In the genomic region with DNA sequence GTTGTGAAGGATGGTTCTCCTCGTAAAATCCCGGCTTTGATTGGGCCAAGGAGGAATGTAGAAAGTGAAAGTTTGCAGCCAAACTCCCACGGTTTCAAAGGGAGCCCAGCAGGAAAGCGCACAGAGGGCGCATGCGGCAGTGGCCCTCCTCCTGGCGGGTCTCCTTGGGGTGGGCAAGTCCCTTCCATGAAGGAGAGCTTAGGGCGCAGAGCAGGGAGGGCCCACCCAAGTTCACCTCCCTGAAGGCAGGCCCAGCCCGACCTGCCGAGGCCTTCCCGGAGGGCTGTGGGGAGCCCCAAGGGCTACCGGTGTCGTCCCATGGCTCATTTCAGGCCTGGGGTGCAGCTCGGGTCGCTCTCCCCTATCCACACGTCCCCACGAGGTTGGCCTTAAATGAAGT, we compare ENCODE assay signal across 12 cellular contexts. TPM values are rescaled to one million over a fixed set of nuclear protein-coding genes. Genes with fewer than 3 reads are reported as not detected.
DNase-seq lines count a peak whose midpoint lies in the region; ATAC-seq, FAIRE-seq and TF ChIP-seq lines count a peak whose summit lies in the region.
"Had no signal": no experiment of that assay in that cellular context is flagged by ENCODE, and none has a peak within 500 bp of the region (broad histone marks: within the 10 kb centered on the region; RNA-seq: fewer than 3 reads in every experiment).

No MANE protein-coding gene starts in this region.

- H3K4me1 ChIP-seq in iPS-15b (ENCODE audit: control insufficient read depth, insufficient read depth, low read length) (peaks cover 6% of the 10 kb centered on the region), parathyroid adenoma (no peaks in the 10 kb centered on the region)

- no peaks in the 10 kb centered on the region for H3K36me3 Mint-ChIP-seq in CD4-positive, alpha-beta T cell (ENCODE audit: low read depth)
- peaks cover 9% of the 10 kb centered on the region; the same call in 1 of the 2 replicates for H3K36me3 Mint-ChIP-seq in WTC11

- H3K9me3 ChIP-seq in CD4-positive, alpha-beta T cell (ENCODE audit: control insufficient read depth, low read length), result no peaks in the 10 kb centered on the region
- H3K9me3 ChIP-seq in iPS-15b (ENCODE audit: control insufficient read depth, insufficient read depth, low read length), result no peaks in the 10 kb centered on the region
- no peaks in the 10 kb centered on the region for H3K9me3 ChIP-seq in parathyroid adenoma (ENCODE audit: control insufficient read depth, low read length)

- H3K27ac ChIP-seq in CD4-positive, alpha-beta T cell (ENCODE audit: low read depth, low read length), result no peak overlapping the region
- H3K27ac ChIP-seq in parathyroid adenoma, result no peak overlapping the region

- H3K79me2 ChIP-seq in parathyroid adenoma, result no peaks in the 10 kb centered on the region

- CTCF ChIA-PET in CD4-positive, alpha-beta T cell (lab: Charles Lee), result interaction anchor here (0.6 kb wide), 1 partner anchor 73 kb away, joined by 3 read pairs; no protein-coding TSS in a partner anchor
- CTCF ChIA-PET in WTC11 (lab: Charles Lee), result interaction anchor here (1.8 kb wide), 1 partner anchor 119 kb away, joined by 5 read pairs; no protein-coding TSS in a partner anchor

- no peak overlapping the region for H2AFZ ChIP-seq in parathyroid adenoma

- no peak for FAIRE-seq in D721Med (lab: Jason Lieb, UNC)

- H3K36me3 ChIP-seq in iPS-15b (ENCODE audit: control insufficient read depth, insufficient read depth, low read length), result no peaks in the 10 kb centered on the region
- no peaks in the 10 kb centered on the region for H3K36me3 ChIP-seq in parathyroid adenoma (ENCODE audit: control insufficient read depth, insufficient read depth, low read length)

- POLR2A ChIA-PET in CD4-positive, alpha-beta T cell (lab: Charles Lee), result no interaction called here
- POLR2A ChIA-PET in WTC11 (lab: Charles Lee), result interaction anchor here (0.6 kb wide), 1 partner anchor 81 kb away, joined by 3 read pairs; no protein-coding TSS in a partner anchor

- H3K4me2 ChIP-seq in parathyroid adenoma (ENCODE audit: low read length), result no peak overlapping the region

- H3K9me3 Mint-ChIP-seq in CD4-positive, alpha-beta T cell, result no peaks in the 10 kb centered on the region
- H3K9me3 Mint-ChIP-seq in WTC11, result no peaks in the 10 kb centered on the region
- H3K9me3 Mint-ChIP-seq: activated T-cell treated with anti-CD3 and anti-CD28 coated beads, Interleukin-2, amount 50 U/mL, for 4 hours had no signal

- no peak for TF ChIP-seq CTCF in CD4-positive, alpha-beta T cell (IDR thresholded peaks at IDR 0.05)
- no peak for TF ChIP-seq CTCF in WTC11 (IDR thresholded peaks at IDR 0.05)
- no peak for TF ChIP-seq CTCF in parathyroid adenoma (IDR thresholded peaks at IDR 0.05)
- TF ChIP-seq CTCF in D721Med (IDR thresholded peaks at IDR 0.05; ENCODE audit: insufficient read depth, missing control alignments), result no peak

- peak overlapping the region; percentile 24 for H3K9ac ChIP-seq in iPS-15b (ENCODE audit: low read depth, low read length)
- H3K9ac ChIP-seq in parathyroid adenoma, result no peak overlapping the region

- H3K4me1 Mint-ChIP-seq in CD4-positive, alpha-beta T cell (ENCODE audit: low read depth), result peaks cover 30% of the 10 kb centered on the region
- H3K4me1 Mint-ChIP-seq in WTC11, result peaks cover 55% of the 10 kb centered on the region

- H3K27ac Mint-ChIP-seq in CD4-positive, alpha-beta T cell, result no peak overlapping the region
- peak overlapping the region; percentile 86 for H3K27ac Mint-ChIP-seq in WTC11

- DNase-seq in CD4-positive, alpha-beta T cell, result no peak
- no peak for DNase-seq in WTC11 (ENCODE audit: low spot score)
- no peak for DNase-seq in GDM1 (lab: John Stamatoyannopoulos, UW)
- no peak for DNase-seq in D721Med (ENCODE audit: insufficient read length, low spot score)
- no peak for DNase-seq in AG20443 (ENCODE audit: low spot score)
- DNase-seq: activated CD4-positive, CD25-positive, alpha-beta regulatory T cell treated with anti-CD3 and anti-CD28 coated beads, Interleukin-2, amount 50 U/mL, for 72 hours; activated T-cell treated with anti-CD3 and anti-CD28 coated beads, Interleukin-2, amount 50 U/mL, for 4 hours; amygdala; NCI-H2171 had no signal

- H3K27me3 ChIP-seq in CD4-positive, alpha-beta T cell (ENCODE audit: control insufficient read depth, insufficient read depth, low read length), result no peaks in the 10 kb centered on the region
- peaks cover 3% of the 10 kb centered on the region for H3K27me3 ChIP-seq in iPS-15b (ENCODE audit: control insufficient read depth, insufficient read depth, low read length)
- H3K27me3 ChIP-seq in parathyroid adenoma (ENCODE audit: control insufficient read depth, insufficient read depth, low read length), result no peaks in the 10 kb centered on the region

- H3K4me3 ChIP-seq in iPS-15b (ENCODE audit: low read depth, low read length) (peak overlapping the region; percentile 66), parathyroid adenoma (ENCODE audit: low read depth, low read length) (peak overlapping the region; percentile 5)

- no peaks in the 10 kb centered on the region for H3K27me3 Mint-ChIP-seq in CD4-positive, alpha-beta T cell
- H3K27me3 Mint-ChIP-seq in WTC11 (ENCODE audit: low read depth), result peaks cover 3% of the 10 kb centered on the region; the same call in 1 of the 2 replicates

- H3K4me3 Mint-ChIP-seq in CD4-positive, alpha-beta T cell, result peak overlapping the region; percentile 15
- peak overlapping the region; percentile 75 for H3K4me3 Mint-ChIP-seq in WTC11
- H3K4me3 Mint-ChIP-seq: activated T-cell treated with anti-CD3 and anti-CD28 coated beads, Interleukin-2, amount 50 U/mL, for 4 hours had no signal

- no peak for ATAC-seq in CD4-positive, alpha-beta T cell (ENCODE audit: poor library complexity)
- ATAC-seq in WTC11 (no peak), SK-N-SH treated with all-trans-retinoic acid at 6 μM for 48 hours (no peak)
- ATAC-seq: activated T-cell treated with anti-CD3 and anti-CD28 coated beads, Interleukin-2, amount 50 U/mL, for 4 hours had no signal

- intact Hi-C loops in CD4-positive, alpha-beta T cell (cut with DNase I, micrococcal nuclease), result loop anchor here in 1 of 2 experiments (5.0 kb wide), 1 partner anchor 74 kb away; the partner anchor contains the start of gene AVPR2

TF ChIP-seq in WTC11, 78 proteins besides CTCF, POLR2A, EP300 and RAD21:
- TF ChIP-seq MXD4 (CRISPR knock-in tag; IDR thresholded peaks at IDR 0.05; ENCODE audit: borderline replicate concordance) (no peak), GRHL2 (CRISPR knock-in tag; IDR thresholded peaks at IDR 0.05; ENCODE audit: insufficient replicate concordance, severe bottlenecking) (no peak), PREB (CRISPR knock-in tag; IDR thresholded peaks at IDR 0.05; ENCODE audit: borderline replicate concordance) (no peak)

TF ChIP-seq in SK-N-SH treated with all-trans-retinoic acid at 6 μM for 48 hours, 23 proteins besides CTCF, POLR2A, EP300 and RAD21:
- TF ChIP-seq CREB5 (CRISPR knock-in tag; IDR thresholded peaks at IDR 0.05; ENCODE audit: low read depth) (no peak), CSRNP3 (CRISPR knock-in tag; IDR thresholded peaks at IDR 0.05) (no peak), PPARA (CRISPR knock-in tag; IDR thresholded peaks at IDR 0.05; ENCODE audit: borderline replicate concordance) (no peak), GLIS3 (CRISPR knock-in tag; IDR thresholded peaks at IDR 0.05) (no peak), ZC3H10 (CRISPR knock-in tag; IDR thresholded peaks at IDR 0.05) (no peak)

RNA-seq across cellular contexts. Expression of gene PDZD4, which starts 2.0 kb away (rescaled TPM):
- 10 to 100 TPM; 24.8 to 26.8 TPM for total RNA-seq in CD4-positive, alpha-beta T cell
- total RNA-seq in WTC11 (2021), result 120 to 175 TPM (median 161 TPM) in 3 replicates

RNA-seq across cellular contexts. Expression of gene SSR4, which starts 33.8 kb away (rescaled TPM):
- total RNA-seq in CD4-positive, alpha-beta T cell, result 100 to 1,000 TPM; 171 to 173 TPM
- 203 to 237 TPM (median 232 TPM) in 3 replicates for total RNA-seq in WTC11 (2021)

RNA-seq across cellular contexts. Expression of gene IDH3G, which starts 34.1 kb away (rescaled TPM):
- 10 to 100 TPM; 46.8 to 47.3 TPM for total RNA-seq in CD4-positive, alpha-beta T cell
- 50.4 to 52.9 TPM (median 52.4 TPM) in 3 replicates for total RNA-seq in WTC11 (2021)

RNA-seq across cellular contexts. Expression of gene SRPK3, which starts 47.5 kb away (rescaled TPM):
- not detected for total RNA-seq in CD4-positive, alpha-beta T cell
- total RNA-seq in WTC11 (2021), result not detected in 3 replicates
- total RNA-seq: activated T-cell treated with anti-CD3 and anti-CD28 coated beads, Interleukin-2, amount 50 U/mL, for 4 hours had no signal

RNA-seq across cellular contexts. Expression of gene L1CAM, which starts 57.7 kb away (rescaled TPM):
- total RNA-seq in CD4-positive, alpha-beta T cell, result 1 to 10 TPM in 1 of 2 experiments, under 1 TPM in 1; 0.89 to 1.2 TPM
- 40.2 to 55.2 TPM (median 49.4 TPM) in 3 replicates for total RNA-seq in WTC11 (2021)
